Comparison of ENCODE assay signal across 17 cellular contexts in the genomic region with DNA sequence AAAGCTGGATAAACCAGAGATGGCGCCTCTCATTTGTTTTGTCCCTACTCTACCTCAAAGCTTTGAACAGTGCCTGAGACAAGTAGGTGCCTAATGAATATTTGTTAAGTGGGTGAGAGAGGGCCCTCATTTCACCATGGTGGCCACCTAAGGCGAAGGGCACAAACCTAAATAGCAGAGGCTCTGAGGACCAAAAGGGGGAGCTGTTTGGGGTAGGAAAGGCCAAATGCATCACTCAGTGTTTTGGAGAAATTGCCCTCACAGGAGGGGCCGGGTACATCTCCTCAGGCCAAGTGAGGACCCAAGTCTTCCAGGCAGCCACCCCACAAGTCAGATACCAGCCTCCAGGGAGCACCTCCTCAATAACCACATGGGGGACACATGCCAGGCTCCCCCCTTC. TPM values are rescaled to one million over a fixed set of nuclear protein-coding genes. Genes with fewer than 3 reads are reported as not detected.
A peak's percentile ranks its signal among the peaks of the same experiment; 100 is the strongest.
DNase-seq lines count a peak whose midpoint lies in the region; ATAC-seq and TF ChIP-seq lines count a peak whose summit lies in the region.
"Had no signal": no experiment of that assay in that cellular context is flagged by ENCODE, and none has a peak within 500 bp of the region (broad histone marks: within the 10 kb centered on the region; RNA-seq: fewer than 3 reads in every experiment).

No MANE protein-coding gene starts in this region.

- H3K9me2 ChIP-seq in GM23338 (ENCODE audit: insufficient read depth) (no peaks in the 10 kb centered on the region), PC-3 (replicated peaks; ENCODE audit: low read length) (no peaks in the 10 kb centered on the region), GM23248 (ENCODE audit: insufficient read depth) (no peaks in the 10 kb centered on the region)

- H3F3A ChIP-seq in GM23338 (replicated peaks; ENCODE audit: low read depth) (no peaks in the 10 kb centered on the region), PC-3 (ENCODE audit: low read length, unreplicated experiment) (no peaks in the 10 kb centered on the region), GM23248 (ENCODE audit: insufficient read depth) (0 out of 2 replicates have a peak, but pooled peaks cover 6% of the 10 kb centered on the region)

- TF ChIP-seq POLR2A in spleen (IDR thresholded peaks at IDR 0.05) = no peak

- no peaks in the 10 kb centered on the region for H3K27me3 ChIP-seq in BE2C
- H3K27me3 ChIP-seq in GM23338 (ENCODE audit: insufficient read depth) = no peaks in the 10 kb centered on the region
- H3K27me3 ChIP-seq in PC-3 (ENCODE audit: low read length) = no peaks in the 10 kb centered on the region
- H3K27me3 ChIP-seq in spleen (replicated peaks in 1 of 7) = no peaks in the 10 kb centered on the region
- H3K27me3 ChIP-seq in GM23248 (replicated peaks; ENCODE audit: insufficient read depth) = no peaks in the 10 kb centered on the region
- H3K27me3 ChIP-seq: neutrophil had no signal

- H3K4me1 ChIP-seq in BE2C = no peaks in the 10 kb centered on the region
- no peaks in the 10 kb centered on the region for H3K4me1 ChIP-seq in GM23338 (ENCODE audit: insufficient read depth)
- H3K4me1 ChIP-seq in PC-3 (ENCODE audit: insufficient read depth, low read length) = no peaks in the 10 kb centered on the region
- no peaks in the 10 kb centered on the region for H3K4me1 ChIP-seq in spleen
- H3K4me1 ChIP-seq in GM23248 (ENCODE audit: insufficient read depth) = no peaks in the 10 kb centered on the region

- no peak overlapping the region for H2AFZ ChIP-seq in GM23338
- H2AFZ ChIP-seq in PC-3 (ENCODE audit: low read length) = no peak overlapping the region
- no peak overlapping the region for H2AFZ ChIP-seq in GM23248

- no peaks in the 10 kb centered on the region for H3K9me3 Mint-ChIP-seq in GM23338
- no peaks in the 10 kb centered on the region for H3K9me3 Mint-ChIP-seq in activated T-cell treated with anti-CD3 and anti-CD28 coated beads, Interleukin-2, amount 50 U/mL, for 24 hours
- H3K9me3 Mint-ChIP-seq: activated CD4-positive, alpha-beta T cell treated with anti-CD3 and anti-CD28 coated beads, Interleukin-2, amount 10 ng/mL, durations not matched to agents 24 days and 14 days; CD4-positive, CD25-positive, alpha-beta regulatory T cell had no signal

- H3K27me3 Mint-ChIP-seq in GM23338 (ENCODE audit: insufficient read depth, low read depth, poor library complexity) = no peaks in the 10 kb centered on the region
- H3K27me3 Mint-ChIP-seq in activated T-cell treated with anti-CD3 and anti-CD28 coated beads, Interleukin-2, amount 50 U/mL, for 24 hours = no peaks in the 10 kb centered on the region
- H3K27me3 Mint-ChIP-seq: activated CD4-positive, alpha-beta T cell treated with anti-CD3 and anti-CD28 coated beads, Interleukin-2, amount 10 ng/mL, durations not matched to agents 24 days and 14 days; CD4-positive, CD25-positive, alpha-beta regulatory T cell had no signal

- no peak overlapping the region for H3K4me3 Mint-ChIP-seq in GM23338
- no peak overlapping the region for H3K4me3 Mint-ChIP-seq in activated T-cell treated with anti-CD3 and anti-CD28 coated beads, Interleukin-2, amount 50 U/mL, for 24 hours
- H3K4me3 Mint-ChIP-seq: activated CD4-positive, alpha-beta T cell treated with anti-CD3 and anti-CD28 coated beads, Interleukin-2, amount 10 ng/mL, durations not matched to agents 24 days and 14 days; CD4-positive, CD25-positive, alpha-beta regulatory T cell had no signal

- in situ Hi-C loops in GM23248 (cut with MboI) = no loop called here

- no TSS peak for BruUV-seq in PC-3 (replicated peaks; lab: Mats Ljungman, UMichigan)

- no peak overlapping the region for H3K4me3 ChIP-seq in BE2C (ENCODE audit: low read depth, low read length)
- no peak overlapping the region for H3K4me3 ChIP-seq in GM23338
- no peak overlapping the region for H3K4me3 ChIP-seq in PC-3 (ENCODE audit: low read length)
- H3K4me3 ChIP-seq in epithelial cell of esophagus (ENCODE audit: low read length) = no peak overlapping the region
- H3K4me3 ChIP-seq in spleen = no peak overlapping the region
- H3K4me3 ChIP-seq in GM23248 = no peak overlapping the region

- no peak for DNase-seq in BE2C
- peak; percentile 36 for DNase-seq in GM23338 (ENCODE audit: low spot score)
- no peak for DNase-seq in PC-3
- no peak for DNase-seq in epithelial cell of esophagus (ENCODE audit: low read depth)
- DNase-seq in spleen = no peak
- DNase-seq in activated T-cell treated with anti-CD3 and anti-CD28 coated beads, Interleukin-2, amount 50 U/mL, for 24 hours = no peak
- no peak for DNase-seq in pons (ENCODE audit: low spot score)
- DNase-seq in GM23248 = no peak
- DNase-seq: activated CD4-positive, alpha-beta T cell treated with anti-CD3 and anti-CD28 coated beads, Interleukin-2, amount 10 ng/mL, durations not matched to agents 24 days and 14 days; activated gamma-delta T cell treated with Interleukin-2 at 50 U/mL for 16 hours; CD4-positive, CD25-positive, alpha-beta regulatory T cell; effector memory CD4-positive, alpha-beta T cell; head of caudate nucleus; NCI-H2081; substantia nigra had no signal

- H3K9me3 ChIP-seq in BE2C (no peaks in the 10 kb centered on the region), PC-3 (ENCODE audit: low read length) (no peaks in the 10 kb centered on the region), spleen (no peaks in the 10 kb centered on the region), GM23248 (ENCODE audit: low read depth) (no peaks in the 10 kb centered on the region)
- H3K9me3 ChIP-seq: neutrophil had no signal

- intact Hi-C loops in PC-3 (cut with micrococcal nuclease) (no loop called here), spleen (cut with DNase I; ENCODE audit: low total_unique reads) (no loop called here)

- no peaks in the 10 kb centered on the region; the same call in 1 of the 3 replicates for H3K4me1 Mint-ChIP-seq in GM23338
- no peaks in the 10 kb centered on the region for H3K4me1 Mint-ChIP-seq in activated T-cell treated with anti-CD3 and anti-CD28 coated beads, Interleukin-2, amount 50 U/mL, for 24 hours (ENCODE audit: low read depth)
- H3K4me1 Mint-ChIP-seq: activated CD4-positive, alpha-beta T cell treated with anti-CD3 and anti-CD28 coated beads, Interleukin-2, amount 10 ng/mL, durations not matched to agents 24 days and 14 days; CD4-positive, CD25-positive, alpha-beta regulatory T cell had no signal

- peaks cover 78% of the 10 kb centered on the region for H3K36me3 ChIP-seq in BE2C
- H3K36me3 ChIP-seq in GM23338 (ENCODE audit: insufficient read depth) = no peaks in the 10 kb centered on the region
- H3K36me3 ChIP-seq in PC-3 (ENCODE audit: low read depth, low read length) = peaks cover 37% of the 10 kb centered on the region
- H3K36me3 ChIP-seq in spleen = peaks cover 2 to 98% (median 83%) of the 10 kb centered on the region in 6 donors
- H3K36me3 ChIP-seq in GM23248 (ENCODE audit: low read depth) = peaks cover 18% of the 10 kb centered on the region

- H3K4me2 ChIP-seq in GM23338 (no peak overlapping the region), PC-3 (ENCODE audit: low read length) (no peak overlapping the region), GM23248 (ENCODE audit: unreplicated experiment) (no peak overlapping the region)

- TF ChIP-seq CTCF in BE2C (IDR thresholded peaks at IDR 0.05; ENCODE audit: low read depth, low read length) (peak; percentile 36), GM23338 (conservative IDR thresholded peaks at IDR 0.05; ENCODE audit: low read depth in 2 of 2) (peak; percentile 38 to 60), PC-3 (conservative IDR thresholded peaks at IDR 0.05; ENCODE audit: low read depth, low read length) (peak; percentile 34; the same call in 1 of the 2 replicates), epithelial cell of esophagus (IDR thresholded peaks at IDR 0.05; ENCODE audit: insufficient read depth, low read depth, low read length, missing control alignments) (peak; percentile 6), spleen (IDR thresholded peaks at IDR 0.05 in 8 of 11, conservative IDR thresholded peaks at IDR 0.05 in 3 of 11) (no peak)

- H3K79me2 ChIP-seq in GM23338 (replicated peaks; ENCODE audit: insufficient read depth) = no peaks in the 10 kb centered on the region
- H3K79me2 ChIP-seq in PC-3 (ENCODE audit: low read length) = no peaks in the 10 kb centered on the region
- H3K79me2 ChIP-seq in GM23248 (ENCODE audit: insufficient read depth) = no peaks in the 10 kb centered on the region

- H3K36me3 Mint-ChIP-seq in GM23338 (ENCODE audit: low read depth) = peaks cover 21% of the 10 kb centered on the region
- H3K36me3 Mint-ChIP-seq in activated T-cell treated with anti-CD3 and anti-CD28 coated beads, Interleukin-2, amount 50 U/mL, for 24 hours (ENCODE audit: low read depth) = peaks cover 84% of the 10 kb centered on the region

- H3K9ac ChIP-seq in PC-3 (ENCODE audit: low read length) (no peak overlapping the region), GM23248 (no peak overlapping the region)

- H3K27ac ChIP-seq in GM23338 (ENCODE audit: low read depth) = no peak overlapping the region
- H3K27ac ChIP-seq in PC-3 (ENCODE audit: low read length) = no peak overlapping the region
- no peak overlapping the region for H3K27ac ChIP-seq in spleen
- H3K27ac ChIP-seq in GM23248 = no peak overlapping the region
- H3K27ac ChIP-seq: neutrophil had no signal

- 87 to 98% (median 93%) methylated on average over 3 of the region's 3 CpGs for WGBS in spleen, 5 donors
- WGBS in GM23248 (ENCODE audit: low coverage in 1 of 2, low lambda C conversion rate in 2 of 2, missing lambda C conversion rate in 2 of 2), 2 experiments = 92 to 96% methylated on average over 3 of the region's 3 CpGs

- POLR2A ChIA-PET in PC-3 (lab: Charles Lee; ENCODE audit: unreplicated experiment) = no interaction called here

- H4K20me1 ChIP-seq in GM23338 (replicated peaks; ENCODE audit: insufficient read depth) = no peaks in the 10 kb centered on the region
- no peaks in the 10 kb centered on the region for H4K20me1 ChIP-seq in PC-3 (ENCODE audit: low read length)
- no peaks in the 10 kb centered on the region for H4K20me1 ChIP-seq in GM23248 (ENCODE audit: insufficient read depth)

- ATAC-seq in GM23338 (no peak), PC-3 (no peak)

- CTCF ChIA-PET in PC-3 (lab: Charles Lee) = no interaction called here

- no peak overlapping the region for H3K27ac Mint-ChIP-seq in GM23338
- no peak overlapping the region for H3K27ac Mint-ChIP-seq in activated T-cell treated with anti-CD3 and anti-CD28 coated beads, Interleukin-2, amount 50 U/mL, for 24 hours
- H3K27ac Mint-ChIP-seq: activated CD4-positive, alpha-beta T cell treated with anti-CD3 and anti-CD28 coated beads, Interleukin-2, amount 10 ng/mL, durations not matched to agents 24 days and 14 days; CD4-positive, CD25-positive, alpha-beta regulatory T cell had no signal

RNA-seq across cellular contexts. Expression of a gene that starts 14.0 kb away (rescaled TPM):
- 265 TPM for polyA plus RNA-seq in BE2C (2012; ENCODE audit: insufficient read depth, insufficient read length, low read depth)
- 35.8 and 48.3 TPM in 2 replicates for total RNA-seq in GM23338 (2014; rRNA removed; shearing (Covaris generic))
- 15.3 and 16.4 TPM in 2 replicates for polyA plus RNA-seq in GM23338 (2016; fragmentation: Nextera tagmentation; extraction: Ambion mirVana)
- 128 and 142 TPM in 2 replicates for total RNA-seq in PC-3 (2014; rRNA removed)
- total RNA-seq in spleen = 100 to 1,000 TPM in 3 of 7 donors, 10 to 100 TPM in 4; 75.8 to 120 (median 89.0) TPM
- 10 to 100 TPM; 29.9 to 52.1 (median 35.9) TPM for polyA plus RNA-seq in spleen
- total RNA-seq in GM23248 (2014; rRNA removed; shearing (Covaris generic)) = 97.3 and 104 TPM in 2 replicates
- polyA plus RNA-seq in GM23248 (2016; fragmentation: Nextera tagmentation; extraction: Ambion mirVana) = 89.9 and 93.6 TPM in 2 replicates

RNA-seq across cellular contexts. Expression of a gene that starts 34.3 kb away (rescaled TPM):
- polyA plus RNA-seq in BE2C (2012; ENCODE audit: insufficient read depth, insufficient read length, low read depth) = 252 TPM
- 0.56 and 1.0 TPM in 2 replicates for total RNA-seq in GM23338 (2014; rRNA removed; shearing (Covaris generic))
- 0.47 and 0.55 TPM in 2 replicates for polyA plus RNA-seq in GM23338 (2016; fragmentation: Nextera tagmentation; extraction: Ambion mirVana)
- 0.36 and 0.69 TPM in 2 replicates for total RNA-seq in PC-3 (2014; rRNA removed)
- total RNA-seq in spleen = 1 to 10 TPM in 3 of 7 donors, under 1 TPM in 3, not detected in 1; 0.38 to 5.4 (median 0.93) TPM
- polyA plus RNA-seq in spleen = under 1 TPM; 0.14 to 0.45 (median 0.28) TPM
- not detected in 2 replicates for total RNA-seq in GM23248 (2014; rRNA removed; shearing (Covaris generic))
- polyA plus RNA-seq in GM23248 (2016; fragmentation: Nextera tagmentation; extraction: Ambion mirVana) = not detected in 2 replicates
- total RNA-seq: renal cortical epithelial cell had no signal

RNA-seq across cellular contexts. Expression of a gene that starts 52.0 kb away (rescaled TPM):
- polyA plus RNA-seq in BE2C (2012; ENCODE audit: insufficient read depth, insufficient read length, low read depth) = 43.9 TPM
- 24.3 and 29.2 TPM in 2 replicates for total RNA-seq in GM23338 (2014; rRNA removed; shearing (Covaris generic))
- 83.8 and 87.5 TPM in 2 replicates for polyA plus RNA-seq in GM23338 (2016; fragmentation: Nextera tagmentation; extraction: Ambion mirVana)
- total RNA-seq in PC-3 (2014; rRNA removed) = 45.3 and 59.4 TPM in 2 replicates
- 10 to 100 TPM; 23.8 to 45.8 (median 34.9) TPM for total RNA-seq in spleen
- polyA plus RNA-seq in spleen = 10 to 100 TPM; 11.0 to 21.0 (median 19.4) TPM
- 11.3 and 18.9 TPM in 2 replicates for total RNA-seq in GM23248 (2014; rRNA removed; shearing (Covaris generic))
- polyA plus RNA-seq in GM23248 (2016; fragmentation: Nextera tagmentation; extraction: Ambion mirVana) = 25.7 and 29.1 TPM in 2 replicates

RNA-seq across cellular contexts. Expression of a gene that starts 59.9 kb away (rescaled TPM):
- polyA plus RNA-seq in BE2C (2012; ENCODE audit: insufficient read depth, insufficient read length, low read depth) = 13.2 TPM
- total RNA-seq in GM23338 (2014; rRNA removed; shearing (Covaris generic)) = 32.4 and 38.5 TPM in 2 replicates
- polyA plus RNA-seq in GM23338 (2016; fragmentation: Nextera tagmentation; extraction: Ambion mirVana) = 57.5 and 70.6 TPM in 2 replicates
- 25.7 and 29.1 TPM in 2 replicates for total RNA-seq in PC-3 (2014; rRNA removed)
- total RNA-seq in spleen = 10 to 100 TPM in 2 of 7 donors, 1 to 10 TPM in 5; 4.2 to 16.7 (median 7.1) TPM
- 1 to 10 TPM; 3.2 to 8.2 (median 7.2) TPM for polyA plus RNA-seq in spleen
- total RNA-seq in GM23248 (2014; rRNA removed; shearing (Covaris generic)) = 10.2 and 18.5 TPM in 2 replicates
- polyA plus RNA-seq in GM23248 (2016; fragmentation: Nextera tagmentation; extraction: Ambion mirVana) = 26.6 and 27.6 TPM in 2 replicates

Comparison
In these comparisons a context has a peak if more than half of its experiments do, and no peak if none do; other contexts are left out.
1. CTCF ChIP-seq: peak in BE2C (single experiment), GM23338 (2 of 2), PC-3 (single experiment) and epithelial cell of esophagus (single experiment); none in spleen (0 of 11).